Comparison of ENCODE assay signal across 28 cellular contexts in the genomic region with DNA sequence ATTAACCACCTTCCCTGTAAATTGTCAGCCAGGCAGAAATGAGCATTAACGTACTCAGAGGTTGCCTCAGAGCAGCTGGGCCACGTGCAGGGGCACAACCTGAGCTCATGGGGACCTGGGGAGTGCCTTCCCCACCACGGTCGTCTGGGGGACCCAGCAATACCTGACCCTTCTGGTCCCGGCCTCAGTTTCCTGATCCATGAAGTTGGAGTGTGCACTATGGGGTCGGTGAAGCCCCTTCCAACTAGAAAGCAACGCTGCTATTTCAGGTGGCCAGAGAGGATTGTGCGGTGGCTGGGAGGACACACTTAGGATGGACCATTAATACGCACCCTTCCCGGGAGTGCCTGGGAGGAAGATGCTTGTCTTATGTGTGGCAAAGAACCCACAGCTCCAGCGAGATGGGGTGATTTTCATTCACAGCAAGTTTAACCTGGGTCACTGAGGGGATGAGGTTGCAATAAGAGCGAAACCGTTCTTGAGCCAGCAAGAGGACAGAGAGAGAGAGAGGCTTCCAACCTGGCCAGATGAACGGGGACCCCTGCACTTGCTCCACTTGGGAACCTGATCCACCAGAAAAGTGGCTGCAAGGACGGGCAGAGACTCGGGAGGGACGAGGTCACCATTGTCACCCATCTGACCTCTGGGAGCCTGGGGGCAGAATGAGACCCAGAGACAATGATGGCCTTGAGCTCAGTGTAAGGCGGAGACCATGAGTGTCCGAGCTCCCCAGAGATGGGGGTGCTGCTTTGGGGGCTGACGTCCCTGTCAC. TPM values are rescaled to one million over a fixed set of nuclear protein-coding genes. Genes with fewer than 3 reads are reported as not detected.
"Had no signal": no experiment of that assay in that cellular context is flagged by ENCODE, and none has a peak within 500 bp of the region (broad histone marks: within the 10 kb centered on the region; RNA-seq: fewer than 3 reads in every experiment).

No MANE protein-coding gene starts in this region.

- H3K4me3 Mint-ChIP-seq: natural killer cell; neural progenitor cell; stimulated activated naive B cell treated with anti-CD40 and anti-IgM and Interleukin-4, amounts not matched to agents 10 μg/mL and 1 μg/mL and 100 μg/mL, for 72 hours; stimulated activated naive CD8-positive, alpha-beta T cell treated with anti-CD3 and anti-CD28 coated beads, Interleukin-15, amount 100 ng/mL, for 72 hours had no signal

- H3K27ac Mint-ChIP-seq: natural killer cell; stimulated activated naive B cell treated with anti-CD40 and anti-IgM and Interleukin-4, amounts not matched to agents 10 μg/mL and 1 μg/mL and 100 μg/mL, for 72 hours; stimulated activated naive CD8-positive, alpha-beta T cell treated with anti-CD3 and anti-CD28 coated beads, Interleukin-15, amount 100 ng/mL, for 72 hours had no signal

- H3K9me3 ChIP-seq: heart left ventricle, pancreas, thoracic aorta, transverse colon had no signal

- H3K27me3 ChIP-seq: neural progenitor cell, pancreas had no signal

- H3K9me3 Mint-ChIP-seq: natural killer cell; neural progenitor cell; stimulated activated naive CD8-positive, alpha-beta T cell treated with anti-CD3 and anti-CD28 coated beads, Interleukin-15, amount 100 ng/mL, for 72 hours had no signal

- H3K36me3 Mint-ChIP-seq: natural killer cell; neural progenitor cell; stimulated activated naive B cell treated with anti-CD40 and anti-IgM and Interleukin-4, amounts not matched to agents 10 μg/mL and 1 μg/mL and 100 μg/mL, for 72 hours had no signal

- H3K4me1 ChIP-seq: heart left ventricle, neural progenitor cell, pancreas had no signal

- H3K27ac ChIP-seq: coronary artery, heart left ventricle, neural progenitor cell, pancreas, thoracic aorta, transverse colon had no signal

- H3K36me3 ChIP-seq: heart left ventricle, neural progenitor cell, pancreas, thoracic aorta, transverse colon had no signal

- ATAC-seq: heart left ventricle; natural killer cell; pancreas; sciatic nerve; stimulated activated naive B cell treated with anti-CD40 and anti-IgM and Interleukin-4, amounts not matched to agents 10 μg/mL and 1 μg/mL and 100 μg/mL, for 72 hours; stimulated activated naive CD8-positive, alpha-beta T cell treated with anti-CD3 and anti-CD28 coated beads, Interleukin-15, amount 100 ng/mL, for 72 hours had no signal

- H3K4me1 Mint-ChIP-seq: natural killer cell; stimulated activated naive CD8-positive, alpha-beta T cell treated with anti-CD3 and anti-CD28 coated beads, Interleukin-15, amount 100 ng/mL, for 72 hours had no signal

- H3K4me3 ChIP-seq: coronary artery, heart left ventricle, neural progenitor cell, pancreas, thoracic aorta, transverse colon had no signal

- DNase-seq: cerebellar nuclear complex; effector CD4-positive, alpha-beta T cell; foreskin melanocyte; heart left ventricle; hippocampal formation; kidney glomerular epithelial cell; mammary epithelial cell; natural killer cell; nucleus accumbens; stimulated activated CD4-positive, alpha-beta T cell treated with anti-CD3 and anti-CD28 coated beads, Interleukin-2, amount 100 ng/mL, for 24 hours; stimulated activated CD4-positive, alpha-beta T cell treated with anti-CD3 and anti-CD28 coated beads, Interleukin-4, amount 100 ng/mL, for 4 hours; stimulated activated naive B cell treated with anti-CD40 and anti-IgM and Interleukin-4, amounts not matched to agents 10 μg/mL and 1 μg/mL and 100 μg/mL, for 72 hours; stimulated activated naive CD8-positive, alpha-beta T cell treated with anti-CD3 and anti-CD28 coated beads, Interleukin-15, amount 100 ng/mL, for 72 hours; substantia nigra; transverse colon had no signal

RNA-seq across cellular contexts. Expression of a gene that starts 36.2 kb away (rescaled TPM):
- total RNA-seq: natural killer cell had no signal

RNA-seq across cellular contexts. Expression of a gene that starts 55.6 kb away (rescaled TPM):
- total RNA-seq: dermis microvascular lymphatic vessel endothelial cell, glomerular endothelial cell, heart left ventricle, mammary epithelial cell, mucosa of gallbladder, myocyte, natural killer cell, pancreas, pulmonary artery endothelial cell, sciatic nerve, skeletal muscle tissue, thoracic aorta, urinary bladder had no signal
- polyA plus RNA-seq: esophagus, heart left ventricle, mammary epithelial cell, pancreas, urinary bladder had no signal
